In the genomic region with DNA sequence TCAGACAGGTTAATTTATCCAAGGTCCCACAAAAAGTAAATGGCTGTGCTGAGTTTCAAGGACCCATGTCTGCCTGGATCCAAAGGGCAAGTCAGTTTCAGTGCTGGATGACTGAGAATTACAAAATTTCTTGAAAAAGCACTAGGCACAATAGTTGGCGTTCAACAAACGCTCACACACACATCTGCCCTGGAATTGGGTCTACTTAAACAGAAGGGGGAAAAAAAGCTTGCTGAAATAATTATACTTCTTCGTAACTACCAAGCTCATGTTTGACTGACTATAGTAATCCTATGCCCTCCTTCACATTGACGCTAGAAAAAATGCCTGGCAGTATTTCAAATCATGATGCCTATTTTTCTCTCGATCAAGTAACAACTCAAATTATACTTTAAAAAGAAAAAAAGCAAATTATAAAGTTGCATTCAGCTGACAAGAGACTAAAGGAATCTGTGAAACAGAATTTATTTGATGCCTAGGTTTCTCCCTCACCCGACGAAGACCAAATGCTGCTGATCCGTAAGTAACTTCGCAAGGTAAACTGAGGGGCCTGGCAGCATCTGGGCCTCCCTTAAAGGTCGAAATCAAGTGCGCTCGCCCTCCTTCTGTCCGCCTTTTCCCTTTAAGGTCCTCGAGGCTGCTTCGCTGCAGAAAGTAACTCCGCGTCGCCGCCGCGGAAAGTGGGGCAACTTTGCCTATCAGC, we compare ENCODE assay signal across 8 cellular contexts. TPM values are rescaled to one million over a fixed set of nuclear protein-coding genes. Genes with fewer than 3 reads are reported as not detected.
A peak's percentile ranks its signal among the peaks of the same experiment; 100 is the strongest.
DNase-seq lines count a peak whose midpoint lies in the region; ATAC-seq and TF ChIP-seq lines count a peak whose summit lies in the region.

No MANE protein-coding gene starts in this region.

- TF ChIP-seq POLR2A in gastroesophageal sphincter (IDR thresholded peaks at IDR 0.05), result no peak
- TF ChIP-seq POLR2A in sigmoid colon (IDR thresholded peaks at IDR 0.05), result no peak

- no peaks in the 10 kb centered on the region for H3K27me3 Mint-ChIP-seq in activated T-cell treated with anti-CD3 and anti-CD28 coated beads, Interleukin-2, amount 50 U/mL, for 24 hours

- ATAC-seq in gastroesophageal sphincter (no peak), GM18517 (IDR thresholded peaks at IDR 0.05; ENCODE audit: unreplicated experiment) (no peak)

- H3K4me3 ChIP-seq in gastroesophageal sphincter (peak overlapping the region; percentile 84 to 88), sigmoid colon (peak overlapping the region; percentile 79 to 99 (median 82))

- H3K36me3 ChIP-seq in gastroesophageal sphincter (no peaks in the 10 kb centered on the region), sigmoid colon (no peaks in the 10 kb centered on the region)

- peak overlapping the region; percentile 93 for H3K27ac Mint-ChIP-seq in activated T-cell treated with anti-CD3 and anti-CD28 coated beads, Interleukin-2, amount 50 U/mL, for 24 hours

- TF ChIP-seq CTCF in VCaP (conservative IDR thresholded peaks at IDR 0.05) (no peak), gastroesophageal sphincter (IDR thresholded peaks at IDR 0.05) (no peak), sigmoid colon (IDR thresholded peaks at IDR 0.05) (no peak)

- peaks cover 34% of the 10 kb centered on the region for H3K4me1 Mint-ChIP-seq in activated T-cell treated with anti-CD3 and anti-CD28 coated beads, Interleukin-2, amount 50 U/mL, for 24 hours (ENCODE audit: low read depth)

- H3K27me3 ChIP-seq in gastroesophageal sphincter (no peaks in the 10 kb centered on the region), sigmoid colon (no peaks in the 10 kb centered on the region)

- H3K9me3 ChIP-seq in gastroesophageal sphincter, result no peaks in the 10 kb centered on the region
- H3K9me3 ChIP-seq in sigmoid colon, result no peaks in the 10 kb centered on the region

- no peak for DNase-seq in activated T-cell treated with anti-CD3 and anti-CD28 coated beads, Interleukin-2, amount 50 U/mL, for 24 hours
- DNase-seq in activated T-cell treated with anti-CD3 and anti-CD28 coated beads for 4 hours, result no peak
- DNase-seq in sigmoid colon, result no peak
- no peak for DNase-seq in SKM-1 treated with dmso at 0.1 percent for 144 hours (lab: John Stamatoyannopoulos, UW; ENCODE audit: unreplicated experiment)
- no peak for DNase-seq in activated CD4-positive, CD25-positive, alpha-beta regulatory T cell treated with anti-CD3 and anti-CD28 coated beads, Interleukin-2, amount 50 U/mL, for 72 hours

- no peaks in the 10 kb centered on the region for H3K9me3 Mint-ChIP-seq in activated T-cell treated with anti-CD3 and anti-CD28 coated beads, Interleukin-2, amount 50 U/mL, for 24 hours

- no peak for TF ChIP-seq EP300 in gastroesophageal sphincter (IDR thresholded peaks at IDR 0.05)
- TF ChIP-seq EP300 in sigmoid colon (IDR thresholded peaks at IDR 0.05), result no peak

- H3K4me3 Mint-ChIP-seq in activated T-cell treated with anti-CD3 and anti-CD28 coated beads, Interleukin-2, amount 50 U/mL, for 24 hours, result peak overlapping the region; percentile 88

- WGBS in gastroesophageal sphincter (ENCODE audit: low coverage in 1 of 2), 2 donors, result 14 to 17% methylated on average over 9 to 14 of the region's 21 CpGs
- 3 to 11% methylated on average over 21 of the region's 21 CpGs for WGBS in sigmoid colon, 2 donors

- peaks cover 12% of the 10 kb centered on the region for H3K36me3 Mint-ChIP-seq in activated T-cell treated with anti-CD3 and anti-CD28 coated beads, Interleukin-2, amount 50 U/mL, for 24 hours (ENCODE audit: low read depth)

- peak overlapping the region; percentile 92 for H3K27ac ChIP-seq in VCaP
- H3K27ac ChIP-seq in gastroesophageal sphincter, result peak overlapping the region; percentile 93 to 97 (median 94)
- H3K27ac ChIP-seq in sigmoid colon, result peak overlapping the region; percentile 93 to 99 (median 94)

- intact Hi-C loops in sigmoid colon (cut with DNase I), result no loop called here

- peaks cover 0 to 35% (median 0%) of the 10 kb centered on the region in 3 donors for H3K4me1 ChIP-seq in gastroesophageal sphincter
- H3K4me1 ChIP-seq in sigmoid colon, result peaks cover 0 to 28% (median 11%) of the 10 kb centered on the region in 4 donors

RNA-seq across cellular contexts. Expression of a gene that starts 0.6 kb away (rescaled TPM):
- total RNA-seq in gastroesophageal sphincter (10 to 100 TPM; 21.2 to 34.4 (median 24.5) TPM), sigmoid colon (10 to 100 TPM; 17.7 to 21.8 (median 20.1) TPM)
- polyA plus RNA-seq in sigmoid colon, result 10 to 100 TPM; 32.1 to 80.2 (median 74.5) TPM
